ENCODE assay signal across 8 cellular contexts in the genomic region with DNA sequence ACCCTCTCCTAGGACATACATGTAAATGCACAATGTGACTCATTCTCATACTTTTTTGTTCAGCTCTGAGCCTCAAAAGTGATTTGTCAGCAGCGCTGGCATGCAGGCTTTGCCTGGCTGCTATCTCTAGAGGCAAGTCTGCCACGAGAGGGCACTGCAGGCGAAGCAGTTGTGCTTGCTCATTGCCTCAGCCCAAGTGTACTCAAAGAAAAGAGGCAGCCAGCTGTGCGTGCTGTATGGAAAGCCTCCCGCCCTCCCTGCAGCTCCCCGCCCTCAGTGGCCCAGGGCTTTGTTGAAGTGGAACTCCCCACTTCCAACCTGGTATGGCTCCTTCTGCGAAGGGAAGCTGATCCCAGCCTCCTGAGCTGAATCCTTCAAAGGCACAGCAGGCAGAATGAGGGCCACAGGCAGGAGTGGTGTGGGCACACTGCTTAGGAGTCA. TPM values are rescaled to one million over a fixed set of nuclear protein-coding genes. Genes with fewer than 3 reads are reported as not detected.
DNase-seq lines count a peak whose midpoint lies in the region; ATAC-seq and TF ChIP-seq lines count a peak whose summit lies in the region.

No MANE protein-coding gene starts in this region.

- H3K36me3 ChIP-seq in colonic mucosa (no peaks in the 10 kb centered on the region), left lung (peaks cover 0 to 99% of the 10 kb centered on the region in 2 donors)

- DNase-seq in ELF-1 (ENCODE audit: low read depth, low spot score) (peak; percentile 93), NCI-H446 treated with DMSO at 0.1 percent for 48 hours (lab: John Stamatoyannopoulos, UW) (peak; percentile 64), colonic mucosa (peak; percentile 90), left lung (peak; percentile 91 to 92)
- DNase-seq in activated CD4-positive, alpha-beta T cell treated with anti-CD3 and anti-CD28 coated beads for 48 hours = peak; percentile 93
- peak; percentile 61 for DNase-seq in stimulated activated CD4-positive, alpha-beta T cell treated with anti-CD3 and anti-CD28 coated beads, Interleukin-2, amount 100 ng/mL, for 4 hours (ENCODE audit: low read depth)

- H3K9ac ChIP-seq in colonic mucosa (ENCODE audit: low read depth in 2 of 2, low read length in 2 of 2) = no peak overlapping the region

- ATAC-seq in HG03135 (IDR thresholded peaks at IDR 0.05; ENCODE audit: unreplicated experiment) = peak; percentile 63
- ATAC-seq in left lung = peak; percentile 99
- no peak for ATAC-seq in HG03460 (IDR thresholded peaks at IDR 0.05; ENCODE audit: unreplicated experiment)

- H3K27ac ChIP-seq in colonic mucosa (no peak overlapping the region), left lung (no peak overlapping the region)

- TF ChIP-seq CTCF in colonic mucosa (IDR thresholded peaks at IDR 0.05) = peak; percentile 77
- TF ChIP-seq CTCF in left lung (IDR thresholded peaks at IDR 0.05) = peak; percentile 76 to 84

- intact Hi-C loops in colonic mucosa (cut with DNase I) (loop anchor here (10.0 kb wide), 1 partner anchor 189 kb away; no protein-coding TSS in a partner anchor), left lung (cut with DNase I) (loop anchor here in 1 of 2 donors (10.0 kb wide), 1 partner anchor 69 kb away; no protein-coding TSS in a partner anchor)

- H3K27me3 ChIP-seq in colonic mucosa = no peaks in the 10 kb centered on the region
- H3K27me3 ChIP-seq in left lung = no peaks in the 10 kb centered on the region

- no peaks in the 10 kb centered on the region for H3K4me1 ChIP-seq in colonic mucosa
- peaks cover 2 to 8% of the 10 kb centered on the region in 2 donors for H3K4me1 ChIP-seq in left lung

- H3K4me3 ChIP-seq in colonic mucosa (no peak overlapping the region), left lung (no peak overlapping the region)

- H3K9me3 ChIP-seq in colonic mucosa (no peaks in the 10 kb centered on the region), left lung (no peaks in the 10 kb centered on the region)

RNA-seq across cellular contexts. Expression of a gene that starts 16.3 kb away (rescaled TPM):
- total RNA-seq in colonic mucosa (10 to 100 TPM; 38.3 to 38.5 TPM), left lung (10 to 100 TPM; 32.1 to 38.2 TPM)

RNA-seq across cellular contexts. Expression of a gene that starts 16.5 kb away (rescaled TPM):
- total RNA-seq in colonic mucosa (10 to 100 TPM; 56.2 to 65.8 TPM), left lung (10 to 100 TPM; 56.2 to 70.1 TPM)

RNA-seq across cellular contexts. Expression of a gene that starts 53.8 kb away (rescaled TPM):
- total RNA-seq in colonic mucosa (10 to 100 TPM in 1 of 2 donors, 1 to 10 TPM in 1; 9.0 to 10.3 TPM), left lung (10 to 100 TPM; 10.3 to 10.4 TPM)
